21 cellular contexts compared by ENCODE assay signal in the genomic region with DNA sequence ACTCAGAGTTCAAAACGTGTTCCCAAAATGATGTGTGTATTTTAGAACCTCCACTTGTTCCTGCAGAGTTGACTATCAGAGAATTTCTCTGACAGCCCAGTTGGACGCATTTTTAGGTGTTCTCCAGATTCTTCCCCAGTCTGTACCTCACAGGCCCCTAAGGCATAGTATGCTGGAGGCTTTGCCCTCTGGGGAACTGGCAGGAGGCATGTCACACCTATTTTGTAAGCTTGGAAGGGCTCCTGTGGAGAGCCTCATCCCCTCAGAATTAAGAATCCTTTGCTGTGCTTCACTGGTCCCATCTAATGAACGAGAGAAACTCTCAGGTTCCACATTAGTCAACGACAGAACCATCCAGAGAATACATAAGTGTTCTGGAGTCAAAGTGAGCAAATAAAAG.
A peak's percentile ranks its signal among the peaks of the same experiment; 100 is the strongest.
DNase-seq lines count a peak whose midpoint lies in the region; ATAC-seq, FAIRE-seq and TF ChIP-seq lines count a peak whose summit lies in the region.
"Had no signal": no experiment of that assay in that cellular context is flagged by ENCODE, and none has a peak within 500 bp of the region (broad histone marks: within the 10 kb centered on the region; RNA-seq: fewer than 3 reads in every experiment).

No MANE protein-coding gene starts in this region.

- H4K20me1 ChIP-seq in H1 (replicated peaks in 1 of 2; ENCODE audit: control insufficient read depth in 1 of 2, insufficient read depth in 2 of 2, low read length in 2 of 2) (no peaks in the 10 kb centered on the region), neural cell (ENCODE audit: insufficient read depth) (no peaks in the 10 kb centered on the region)
- H4K20me1 ChIP-seq: BLaER1 treated with 17β-estradiol and CSF1 and Interleukin-3, amounts not matched to agents 10 nM and 100 nM had no signal

- no peak overlapping the region for H3K14ac ChIP-seq in H1 (ENCODE audit: insufficient read length)

- no peak for FAIRE-seq in H1 (lab: Jason Lieb, UNC)
- FAIRE-seq: GM12878 had no signal

- TF ChIP-seq CTCF in VCaP (conservative IDR thresholded peaks at IDR 0.05), result no peak
- TF ChIP-seq CTCF in H1 (IDR thresholded peaks at IDR 0.05; ENCODE audit: control extremely low read depth in 1 of 3, insufficient read depth in 1 of 3, low read depth in 1 of 3, low read length in 3 of 3), result no peak
- no peak for TF ChIP-seq CTCF in neural cell (IDR thresholded peaks at IDR 0.05; ENCODE audit: poor library complexity, severe bottlenecking)

- no peak overlapping the region for H4K8ac ChIP-seq in H1 (ENCODE audit: extremely low read depth, insufficient read depth, low read length)

- H3K4me2 ChIP-seq in H1 (ENCODE audit: insufficient read depth in 1 of 2, low read depth in 2 of 2, low read length in 2 of 2) (no peak overlapping the region), neural cell (ENCODE audit: low read length) (no peak overlapping the region)
- H3K4me2 ChIP-seq: BLaER1 treated with 17β-estradiol and CSF1 and Interleukin-3, amounts not matched to agents 10 nM and 100 nM had no signal

- WGBS in H1 (ENCODE audit: extremely low coverage in 1 of 2, insufficient coverage in 1 of 2, insufficient read length in 1 of 2, insufficient replicate concordance in 2 of 2, low coverage in 1 of 2, low lambda C conversion rate in 2 of 2, missing lambda C conversion rate in 1 of 2), 2 experiments, result 89% methylated on average over 4 of the region's 4 CpGs; no CpG with 5 or more reads in 1 of the 2 experiments

- H3K79me1 ChIP-seq in H1 (ENCODE audit: low read depth, low read length), result no peaks in the 10 kb centered on the region; the same call in 1 of the 2 replicates

- H3K4me3 ChIP-seq in H1 (ENCODE audit: extremely low read depth in 1 of 4, insufficient read depth in 2 of 4, low read depth in 3 of 4, low read length in 4 of 4) (no peak overlapping the region), neural cell (ENCODE audit: low read length) (peak overlapping the region; percentile 26)
- H3K4me3 ChIP-seq: BLaER1 treated with 17β-estradiol and CSF1 and Interleukin-3, amounts not matched to agents 10 nM and 100 nM; GM12878; SJSA1 had no signal

- H3K27me3 ChIP-seq in H1 (replicated peaks in 1 of 4; ENCODE audit: control insufficient read depth in 3 of 4, extremely low read depth in 1 of 4, insufficient read depth in 3 of 4, low read length in 3 of 4), result no peaks in the 10 kb centered on the region
- no peaks in the 10 kb centered on the region for H3K27me3 ChIP-seq in neural cell (ENCODE audit: insufficient read depth, low read depth, low read length)
- H3K27me3 ChIP-seq: BLaER1 treated with 17β-estradiol and CSF1 and Interleukin-3, amounts not matched to agents 10 nM and 100 nM had no signal

- H2BK120ac ChIP-seq in H1 (replicated peaks; ENCODE audit: low read depth, low read length), result no peak overlapping the region

- POLR2A ChIA-PET in H1 (lab: Charles Lee; ENCODE audit: partially characterized antibody), result no interaction called here

- TF ChIP-seq RAD21 in H1 (IDR thresholded peaks at IDR 0.05 in 1 of 2, conservative IDR thresholded peaks at IDR 0.05 in 1 of 2; ENCODE audit: low read depth in 2 of 2, low read length in 2 of 2) (no peak), neural cell (conservative IDR thresholded peaks at IDR 0.05) (no peak)

- H3F3A ChIP-seq in neural cell (ENCODE audit: insufficient read depth, low read length, poor library complexity, severe bottlenecking), result no peaks in the 10 kb centered on the region

- CTCF ChIA-PET in H1 (lab: Charles Lee; ENCODE audit: partially characterized antibody), result interaction anchor here (0.7 to 1.4 kb wide), 3 partner anchors 9 to 134 kb away, joined by 3 read pairs; no protein-coding TSS in a partner anchor

- H3K4me1 ChIP-seq in H1 (replicated peaks in 1 of 4; ENCODE audit: control insufficient read depth in 3 of 4, insufficient read depth in 4 of 4, low read length in 3 of 4), result peaks cover 0 to 2% (median 0%) of the 10 kb centered on the region in 4 experiments; a peak in 1 of 7 replicates
- H3K4me1 ChIP-seq: Caco-2, SJSA1 had no signal

- no peaks in the 10 kb centered on the region for H3K36me3 ChIP-seq in H1 (ENCODE audit: control insufficient read depth in 2 of 4, insufficient read depth in 4 of 4, low read length in 3 of 4)
- no peaks in the 10 kb centered on the region for H3K36me3 ChIP-seq in neural cell (ENCODE audit: insufficient read depth, low read length)
- H3K36me3 ChIP-seq: BLaER1 treated with 17β-estradiol and CSF1 and Interleukin-3, amounts not matched to agents 10 nM and 100 nM; SJSA1 had no signal

- H2BK15ac ChIP-seq in H1 (ENCODE audit: low read length), result peak overlapping the region; percentile 76; the same call in 1 of the 2 replicates

- H4K91ac ChIP-seq in H1 (replicated peaks; ENCODE audit: insufficient read length, low read length), result no peak overlapping the region

- no peak overlapping the region for H2AFZ ChIP-seq in H1 (ENCODE audit: low read length)
- H2AFZ ChIP-seq in neural cell (ENCODE audit: low read depth, low read length), result peak overlapping the region; percentile 11

- H3K9me3 ChIP-seq in H1 (ENCODE audit: insufficient read depth in 2 of 2, low read depth in 1 of 2, low read length in 1 of 2) (no peaks in the 10 kb centered on the region), neural cell (ENCODE audit: low read length) (no peaks in the 10 kb centered on the region)
- H3K9me3 ChIP-seq: BLaER1 treated with 17β-estradiol and CSF1 and Interleukin-3, amounts not matched to agents 10 nM and 100 nM; Caco-2; SJSA1 had no signal

- H3K9me2 ChIP-seq in neural cell (ENCODE audit: insufficient read depth, low read length), result no peaks in the 10 kb centered on the region

- no peak for TF ChIP-seq EP300 in H1 (IDR thresholded peaks at IDR 0.05; ENCODE audit: borderline replicate concordance in 1 of 2, low read depth in 2 of 2, low read length in 2 of 2)
- TF ChIP-seq EP300 in neural cell (conservative IDR thresholded peaks at IDR 0.05; ENCODE audit: poor library complexity, severe bottlenecking), result no peak

- TF ChIP-seq POLR2A in H1 (IDR thresholded peaks at IDR 0.05; ENCODE audit: control extremely low read depth in 1 of 2, low read depth in 2 of 2, low read length in 2 of 2), result no peak

- DNase-seq in H1 (ENCODE audit: low read depth in 1 of 2, low spot score in 2 of 2) (no peak), AG08395 (ENCODE audit: low spot score) (no peak)
- DNase-seq in effector CD4-positive, alpha-beta T cell, result no peak
- DNase-seq: CD4-positive, alpha-beta memory T cell; DND-41; HCEC 1CT; KBM-7; NCI-H1092; NCI-H1436; NCI-H2107; NCI-H226; NCI-H748 treated with DMSO at 0.1 percent for 48 hours had no signal

- H2BK20ac ChIP-seq in H1 (ENCODE audit: low read length), result peak overlapping the region; percentile 95; the same call in 1 of the 2 replicates

- no peak for ATAC-seq in HG03159 (IDR thresholded peaks at IDR 0.05; ENCODE audit: unreplicated experiment)
- ATAC-seq: GM12878, Panc1 had no signal

- no peak overlapping the region for H3K4ac ChIP-seq in H1 (replicated peaks; ENCODE audit: insufficient read length, low read depth, low read length)

- H3K79me2 ChIP-seq in H1 (ENCODE audit: control insufficient read depth in 1 of 2, insufficient read depth in 2 of 2, low read length in 2 of 2) (no peaks in the 10 kb centered on the region), neural cell (replicated peaks; ENCODE audit: insufficient read depth, low read length) (no peaks in the 10 kb centered on the region)

- no peak overlapping the region for H3K23ac ChIP-seq in H1 (ENCODE audit: insufficient read length)

- peak overlapping the region; percentile 82 for H3K27ac ChIP-seq in VCaP
- no peak overlapping the region for H3K27ac ChIP-seq in H1 (ENCODE audit: low read depth, low read length)
- peak overlapping the region; percentile 60 for H3K27ac ChIP-seq in neural cell (ENCODE audit: low read length)
- H3K27ac ChIP-seq in temporal lobe (ENCODE audit: low read depth, low read length), result peak overlapping the region; percentile 63
- H3K27ac ChIP-seq: BLaER1 treated with 17β-estradiol and CSF1 and Interleukin-3, amounts not matched to agents 10 nM and 100 nM; SJSA1 had no signal

- no peak overlapping the region for H3K9ac ChIP-seq in H1 (replicated peaks in 1 of 4; ENCODE audit: extremely low read depth in 1 of 4, low read depth in 3 of 4, low read length in 3 of 4)
- H3K9ac ChIP-seq in neural cell (ENCODE audit: low read length), result no peak overlapping the region
- H3K9ac ChIP-seq: BLaER1 treated with 17β-estradiol and CSF1 and Interleukin-3, amounts not matched to agents 10 nM and 100 nM had no signal

- no peak overlapping the region for H3K56ac ChIP-seq in H1 (replicated peaks; ENCODE audit: insufficient read length, low read depth, low read length)

- no peaks in the 10 kb centered on the region for H3K23me2 ChIP-seq in H1 (ENCODE audit: low read depth, low read length)

- no peak overlapping the region for H3K18ac ChIP-seq in H1 (ENCODE audit: extremely low read depth, low read length)

- H2AK5ac ChIP-seq in H1 (ENCODE audit: low read depth, low read length), result no peak overlapping the region

- H4K5ac ChIP-seq in H1 (ENCODE audit: insufficient read length, low read depth, low read length), result no peak overlapping the region

- H2BK12ac ChIP-seq in H1 (ENCODE audit: low read depth, low read length), result no peak overlapping the region

- H2BK5ac ChIP-seq in H1 (ENCODE audit: low read depth, low read length), result no peak overlapping the region; the same call in 1 of the 2 replicates

TF ChIP-seq in H1, 55 proteins besides CTCF, POLR2A, EP300 and RAD21 (continues in another document):
- TF ChIP-seq RXRA (IDR thresholded peaks at IDR 0.05; ENCODE audit: insufficient read depth, low read depth, low read length) (no peak), TCF12 (IDR thresholded peaks at IDR 0.05; ENCODE audit: low read depth, low read length) (no peak), CTBP2 (IDR thresholded peaks at IDR 0.05; ENCODE audit: borderline replicate concordance, insufficient read depth, insufficient read length, low read length) (no peak), JUN (IDR thresholded peaks at IDR 0.05; ENCODE audit: low read depth, low read length) (no peak), KDM1A (IDR thresholded peaks at IDR 0.05; ENCODE audit: borderline replicate concordance, low read length) (no peak)
